Comparison of ENCODE assay signal across 10 cellular contexts in the genomic region with DNA sequence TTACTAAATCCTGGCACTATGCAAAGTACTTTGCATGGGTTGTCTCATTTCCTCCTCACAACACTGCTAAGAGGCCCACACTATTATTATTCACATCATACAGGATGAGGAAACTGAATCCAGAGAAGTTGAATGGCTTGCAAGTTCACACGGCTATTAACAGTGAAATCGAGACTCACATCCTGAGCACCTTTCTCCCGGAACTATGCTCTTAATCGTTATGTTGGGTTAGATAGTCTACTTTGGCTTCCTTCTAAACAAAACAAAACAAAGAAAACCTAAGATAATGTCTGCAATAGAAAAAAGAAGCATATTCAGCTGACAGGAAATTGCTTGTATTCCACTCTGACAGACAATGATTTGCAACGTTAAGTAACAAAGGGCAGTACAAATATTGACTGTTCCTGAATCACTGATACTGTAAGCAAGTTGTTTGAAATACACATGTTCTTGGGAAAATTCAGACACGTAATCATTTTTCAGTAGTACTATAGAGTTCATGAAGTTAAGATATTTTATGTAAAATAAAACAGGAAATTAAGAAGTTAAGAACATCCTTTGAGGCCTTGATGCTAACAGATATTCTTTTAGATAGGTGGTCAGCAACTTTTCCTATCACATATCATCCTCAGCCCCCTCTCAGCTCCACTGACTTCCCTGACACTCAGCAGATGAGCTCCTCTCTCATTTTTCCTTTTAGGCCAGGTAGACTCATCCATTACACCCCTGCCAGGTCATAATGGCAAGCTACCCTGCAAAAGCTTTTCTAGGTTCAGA. TPM values are rescaled to one million over a fixed set of nuclear protein-coding genes. Genes with fewer than 3 reads are reported as not detected.
DNase-seq lines count a peak whose midpoint lies in the region; ATAC-seq and TF ChIP-seq lines count a peak whose summit lies in the region.
"Had no signal": no experiment of that assay in that cellular context is flagged by ENCODE, and none has a peak within 500 bp of the region (broad histone marks: within the 10 kb centered on the region; RNA-seq: fewer than 3 reads in every experiment).

No MANE protein-coding gene starts in this region.

- CTCF ChIA-PET in Panc1 (lab: Charles Lee), result interaction anchor here (0.5 to 2.1 kb wide), 3 partner anchors 52 to 182 kb away, joined by 4 to 8 read pairs (median 6); no protein-coding TSS in a partner anchor

- no TSS peak for BruUV-seq in Panc1 (replicated peaks; lab: Mats Ljungman, UMichigan)

- TF ChIP-seq POLR2A in upper lobe of left lung (IDR thresholded peaks at IDR 0.05), result no peak

- no peak overlapping the region for H3K4me3 ChIP-seq in heart right ventricle
- no peak overlapping the region for H3K4me3 ChIP-seq in Panc1 (ENCODE audit: low read depth in 2 of 2, low read length in 2 of 2)
- no peak overlapping the region for H3K4me3 ChIP-seq in upper lobe of left lung
- H3K4me3 ChIP-seq: cardiac muscle cell had no signal

- in situ Hi-C loops in Panc1 (cut with HindIII; ENCODE audit: low pct_unique_long_range_greater_than_20kb, low sequenced_read_pairs), result no loop called here

- H3K9me3 ChIP-seq in heart right ventricle (peaks cover 0 to under 1% (median 0%) of the 10 kb centered on the region in 11 donors), Panc1 (ENCODE audit: control insufficient read depth, insufficient read depth, low read depth, low read length) (no peaks in the 10 kb centered on the region), upper lobe of left lung (no peaks in the 10 kb centered on the region)

- DNase-seq in heart right ventricle, result no peak
- no peak for DNase-seq in left ventricle myocardium superior
- peak; percentile 86 for DNase-seq in Panc1 (ENCODE audit: low read depth, low spot score)
- DNase-seq in foreskin melanocyte, result peak; percentile 62
- DNase-seq in upper lobe of left lung, result no peak
- DNase-seq in superior temporal gyrus (ENCODE audit: extremely low spot score), result no peak
- DNase-seq: activated CD4-positive, CD25-positive, alpha-beta regulatory T cell had no signal

- 48 to 56% methylated on average over 6 of the region's 6 CpGs for WGBS in heart right ventricle, 2 donors
- 23 to 30% methylated on average over 6 of the region's 6 CpGs for WGBS in upper lobe of left lung, 2 donors

- H3K4me1 ChIP-seq in heart right ventricle (peaks cover 0 to 46% (median 13%) of the 10 kb centered on the region in 9 donors), Panc1 (ENCODE audit: control insufficient read depth, insufficient read depth, low read length) (0 out of 2 replicates have a peak, but pooled peaks cover 2% of the 10 kb centered on the region), upper lobe of left lung (peaks cover 19 to 35% (median 29%) of the 10 kb centered on the region in 4 donors)

- H3K36me3 ChIP-seq in heart right ventricle, result no peaks in the 10 kb centered on the region
- no peaks in the 10 kb centered on the region for H3K36me3 ChIP-seq in Panc1 (ENCODE audit: control insufficient read depth, insufficient read depth, low read length)
- no peaks in the 10 kb centered on the region for H3K36me3 ChIP-seq in upper lobe of left lung
- H3K36me3 ChIP-seq: cardiac muscle cell had no signal

- TF ChIP-seq EP300 in upper lobe of left lung (IDR thresholded peaks at IDR 0.05), result no peak

- peak in 6 of 8 donors; percentile 19 to 78 (median 67) for ATAC-seq in heart right ventricle
- no peak for ATAC-seq in left ventricle myocardium superior
- no peak for ATAC-seq in Panc1
- ATAC-seq in upper lobe of left lung (ENCODE audit: low FRiP score in 2 of 2), result no peak
- ATAC-seq in GM21723 (IDR thresholded peaks at IDR 0.05; ENCODE audit: unreplicated experiment), result no peak
- ATAC-seq in GM21786 (IDR thresholded peaks at IDR 0.05; ENCODE audit: unreplicated experiment), result no peak

- intact Hi-C loops in heart right ventricle (cut with DNase I) (no loop called here), left ventricle myocardium superior (cut with micrococcal nuclease) (no loop called here), Panc1 (cut with micrococcal nuclease; ENCODE audit: unreplicated experiment) (loop anchor here (2.0 kb wide), 1 partner anchor 78 kb away; no protein-coding TSS in a partner anchor)

- H3K27ac ChIP-seq in heart right ventricle (peak overlapping the region in 7 of 10 donors; percentile 3 to 67 (median 43)), Panc1 (ENCODE audit: low read length) (no peak overlapping the region), upper lobe of left lung (peak overlapping the region; percentile 5 to 73 (median 53))
- H3K27ac ChIP-seq: cardiac muscle cell had no signal

- POLR2A ChIA-PET in Panc1 (lab: Charles Lee), result no interaction called here

- H3K27me3 ChIP-seq in heart right ventricle, result no peaks in the 10 kb centered on the region
- no peaks in the 10 kb centered on the region for H3K27me3 ChIP-seq in Panc1 (ENCODE audit: control insufficient read depth, insufficient read depth, low read length)
- no peaks in the 10 kb centered on the region for H3K27me3 ChIP-seq in upper lobe of left lung
- H3K27me3 ChIP-seq: cardiac muscle cell had no signal

- TF ChIP-seq CTCF in heart right ventricle (IDR thresholded peaks at IDR 0.05), result no peak
- TF ChIP-seq CTCF in Panc1 (IDR thresholded peaks at IDR 0.05), result no peak
- no peak for TF ChIP-seq CTCF in upper lobe of left lung (IDR thresholded peaks at IDR 0.05)

RNA-seq across cellular contexts. Expression of a gene that starts 40.7 kb away (rescaled TPM):
- 1 to 10 TPM in 9 of 10 donors, under 1 TPM in 1; 0.82 to 7.1 (median 2.7) TPM for total RNA-seq in heart right ventricle
- polyA plus RNA-seq in heart right ventricle, result 1 to 10 TPM; 1.6 to 1.8 TPM
- 1.7 TPM for total RNA-seq in left ventricle myocardium superior
- total RNA-seq in Panc1 (2021; ENCODE audit: unreplicated experiment), result 0.26 TPM
- not detected for polyA plus RNA-seq in Panc1 (2012; ENCODE audit: insufficient read length)
- 10 to 100 TPM in 1 of 6 donors, 1 to 10 TPM in 4, under 1 TPM in 1; 0.67 to 16.8 (median 3.1) TPM for total RNA-seq in upper lobe of left lung
- polyA plus RNA-seq: cardiac muscle cell had no signal

RNA-seq across cellular contexts. Expression of a gene that starts 57.6 kb away (rescaled TPM):
- total RNA-seq in heart right ventricle (under 1 TPM in 1 of 10 donors, not detected in 9; 0.25 TPM), left ventricle myocardium superior (not detected), Panc1 (2021; ENCODE audit: unreplicated experiment) (0.15 TPM), upper lobe of left lung (under 1 TPM in 3 of 6 donors, not detected in 3; 0.15 to 0.33 (median 0.24) TPM)
- polyA plus RNA-seq in heart right ventricle, result under 1 TPM in 1 of 2 donors, not detected in 1; 0.01 TPM
- polyA plus RNA-seq in Panc1 (2012; ENCODE audit: insufficient read length), result not detected
- total RNA-seq: cardiac muscle cell had no signal
- polyA plus RNA-seq: cardiac muscle cell had no signal

Comparison
In these comparisons a context has a peak if more than half of its experiments do, and no peak if none do; other contexts are left out.
1. ATAC-seq: peak in heart right ventricle (6 of 8); none in left ventricle myocardium superior (single experiment), Panc1 (single experiment), upper lobe of left lung (0 of 2), GM21723 (single experiment) and GM21786 (single experiment).
2. DNase-seq: peak in Panc1 (single experiment) and foreskin melanocyte (single experiment); none in heart right ventricle (0 of 2), left ventricle myocardium superior (single experiment), upper lobe of left lung (0 of 2) and superior temporal gyrus (single experiment).